ENCODE assay signal across 8 cellular contexts in the genomic region with DNA sequence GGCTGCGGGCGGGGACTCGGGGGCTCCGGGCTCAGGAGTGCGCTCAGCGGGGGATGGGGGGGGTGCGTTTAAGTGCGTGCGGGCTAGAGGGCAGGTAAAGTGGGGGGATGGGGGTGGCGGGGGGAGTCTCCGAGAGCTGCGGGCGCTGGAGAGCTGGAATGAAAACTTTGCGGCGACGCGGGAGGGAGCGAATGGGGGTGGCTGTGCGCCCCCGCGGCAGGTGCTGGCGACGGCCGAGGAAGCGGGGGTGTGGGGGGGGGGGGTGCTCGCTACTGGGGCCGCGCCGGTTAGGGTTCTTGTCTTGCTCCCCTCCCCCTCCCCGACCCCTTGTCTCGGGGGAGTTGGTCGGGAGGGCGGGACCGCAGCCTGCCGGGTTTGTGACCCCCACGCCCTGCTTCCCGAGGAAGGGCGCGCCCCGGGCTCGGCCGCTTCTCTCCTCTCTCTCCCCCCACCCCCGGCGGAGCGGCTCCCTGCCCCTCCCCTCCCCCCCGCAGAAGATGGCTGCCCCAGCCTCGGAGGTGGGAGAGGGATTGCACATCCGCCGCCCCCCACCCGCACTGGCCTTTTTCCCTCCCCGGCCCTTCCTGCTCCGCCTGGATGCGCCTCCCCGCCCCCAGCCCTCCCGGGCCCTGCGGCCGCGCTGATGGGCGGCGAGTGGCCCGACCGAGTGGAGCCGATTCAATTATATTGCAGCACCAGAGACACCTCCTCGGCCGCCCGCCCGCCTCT. TPM values are rescaled to one million over a fixed set of nuclear protein-coding genes. Genes with fewer than 3 reads are reported as not detected.
DNase-seq lines count a peak whose midpoint lies in the region; ATAC-seq and TF ChIP-seq lines count a peak whose summit lies in the region.

No MANE protein-coding gene starts in this region.

- 1 to 3% methylated on average over 26 to 62 of the region's 67 CpGs for WGBS in body of pancreas, 2 donors
- 0% methylated on average over 7 of the region's 67 CpGs for WGBS in suprapubic skin

- peak; percentile 62 for DNase-seq in AG20443 (ENCODE audit: low spot score)
- peak; percentile 94 for DNase-seq in H7
- DNase-seq in NT2/D1 (ENCODE audit: low read depth, low spot score), result no peak
- peak; percentile 65 to 69 (median 68) for DNase-seq in body of pancreas
- no peak for DNase-seq in kidney epithelial cell (ENCODE audit: low read depth)
- DNase-seq in suprapubic skin (ENCODE audit: low spot score in 2 of 2), result peak; percentile 84 to 89
- DNase-seq in cerebellar nuclear complex (lab: John Stamatoyannopoulos, UW), result no peak

- H3K4me3 ChIP-seq in H7 (ENCODE audit: insufficient read depth, low read depth, low read length) (peak overlapping the region; percentile 89), NT2/D1 (ENCODE audit: insufficient read length, low read depth) (peak overlapping the region; percentile 75), body of pancreas (peak overlapping the region; percentile 43 to 71), kidney epithelial cell (ENCODE audit: low read depth, low read length) (peak overlapping the region; percentile 82), suprapubic skin (peak overlapping the region; percentile 71)

- H3K4me1 ChIP-seq in NT2/D1 (ENCODE audit: insufficient read depth, insufficient read length), result peaks cover 41% of the 10 kb centered on the region
- peaks cover 77% of the 10 kb centered on the region for H3K4me1 ChIP-seq in body of pancreas
- H3K4me1 ChIP-seq in suprapubic skin, result peaks cover 89% of the 10 kb centered on the region

- peak in 1 of 3 donors; percentile 25 for TF ChIP-seq POLR2A in body of pancreas (IDR thresholded peaks at IDR 0.05)
- no peak for TF ChIP-seq POLR2A in suprapubic skin (IDR thresholded peaks at IDR 0.05)

- intact Hi-C loops in body of pancreas (cut with DNase I), result no loop called here

- H3K27me3 ChIP-seq in H7 (ENCODE audit: control insufficient read depth, insufficient read depth, low read length), result peaks cover 2% of the 10 kb centered on the region; the same call in 1 of the 2 replicates
- peaks cover 14% of the 10 kb centered on the region for H3K27me3 ChIP-seq in NT2/D1 (ENCODE audit: insufficient read depth, insufficient read length)
- H3K27me3 ChIP-seq in body of pancreas, result no peaks in the 10 kb centered on the region
- H3K27me3 ChIP-seq in kidney epithelial cell (ENCODE audit: control insufficient read depth, insufficient read depth, low read length), result peaks cover 3% of the 10 kb centered on the region
- H3K27me3 ChIP-seq in suprapubic skin, result no peaks in the 10 kb centered on the region

- no peaks in the 10 kb centered on the region for H3K9me3 ChIP-seq in NT2/D1 (ENCODE audit: insufficient read depth, low read length)
- H3K9me3 ChIP-seq in body of pancreas, result no peaks in the 10 kb centered on the region
- no peaks in the 10 kb centered on the region for H3K9me3 ChIP-seq in suprapubic skin

- no peak for TF ChIP-seq EP300 in suprapubic skin (IDR thresholded peaks at IDR 0.05)

- no peak for ATAC-seq in body of pancreas
- no peak for ATAC-seq in HG02623 (IDR thresholded peaks at IDR 0.05; ENCODE audit: unreplicated experiment)

- peak overlapping the region; percentile 85 for H3K9ac ChIP-seq in NT2/D1 (ENCODE audit: insufficient read length, low read depth)

- TF ChIP-seq CTCF in body of pancreas (IDR thresholded peaks at IDR 0.05) (no peak), kidney epithelial cell (IDR thresholded peaks at IDR 0.05; ENCODE audit: insufficient read depth, low read length, poor library complexity, severe bottlenecking) (no peak), suprapubic skin (IDR thresholded peaks at IDR 0.05) (no peak)

- H3K27ac ChIP-seq in body of pancreas, result peak overlapping the region; percentile 99 to 100 (median 99)
- H3K27ac ChIP-seq in suprapubic skin, result peak overlapping the region; percentile 89

- H3K36me3 ChIP-seq in H7 (replicated peaks; ENCODE audit: control insufficient read depth, insufficient read depth, low read length) (peaks cover 4% of the 10 kb centered on the region), NT2/D1 (ENCODE audit: insufficient read depth, insufficient read length, low read length) (peaks cover 19% of the 10 kb centered on the region), body of pancreas (replicated peaks in 1 of 2; ENCODE audit: insufficient read depth in 1 of 2, low read depth in 2 of 2) (no peaks in the 10 kb centered on the region), kidney epithelial cell (ENCODE audit: control insufficient read depth, insufficient read depth, low read length) (no peaks in the 10 kb centered on the region), suprapubic skin (no peaks in the 10 kb centered on the region)

RNA-seq across cellular contexts. Expression of a gene that starts 0.7 kb away (rescaled TPM):
- 52.5 and 73.6 TPM in 2 replicates for total RNA-seq in H7 (2014; rRNA removed; shearing (Covaris generic))
- 100 to 1,000 TPM in 1 of 2 donors, 10 to 100 TPM in 1; 76.5 to 221 TPM for total RNA-seq in body of pancreas
- total RNA-seq in kidney epithelial cell, result 25.7 and 30.9 TPM in 2 replicates
- 100 to 1,000 TPM in 2 of 4 donors, 10 to 100 TPM in 2; 46.7 to 144 (median 96.9) TPM for total RNA-seq in suprapubic skin

Comparison
In these comparisons a context has a peak if more than half of its experiments do, and no peak if none do; other contexts are left out.
1. DNase-seq: peak in AG20443 (single experiment), H7 (single experiment), body of pancreas (4 of 4) and suprapubic skin (2 of 2); none in NT2/D1 (single experiment), kidney epithelial cell (single experiment) and cerebellar nuclear complex (0 of 2).
2. Peak in every context shown above with its lines, with median percentiles within 50 percentile points of each other: H3K4me3 ChIP-seq.